ENCODE assay signal across 25 cellular contexts in the genomic region with DNA sequence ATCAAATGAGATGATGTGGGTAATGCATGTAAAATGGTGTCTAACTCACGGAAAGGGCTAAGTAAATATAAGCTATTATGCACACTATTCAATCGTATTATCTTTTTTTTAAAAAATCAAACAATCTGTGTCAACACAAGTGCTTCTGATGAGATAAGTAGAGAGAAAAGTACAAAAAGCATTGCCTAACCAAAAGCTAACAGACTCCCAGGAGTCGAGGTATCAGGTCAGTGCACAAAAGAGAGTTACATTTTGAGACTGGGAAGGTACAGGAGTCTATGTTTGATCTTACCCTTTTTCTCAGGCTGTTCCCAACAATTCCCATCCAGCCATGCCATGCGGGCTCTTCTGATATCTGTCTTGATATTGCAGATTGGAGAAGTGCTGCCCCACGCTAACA.
DNase-seq lines count a peak whose midpoint lies in the region; ATAC-seq, FAIRE-seq and TF ChIP-seq lines count a peak whose summit lies in the region.
"Had no signal": no experiment of that assay in that cellular context is flagged by ENCODE, and none has a peak within 500 bp of the region (broad histone marks: within the 10 kb centered on the region; RNA-seq: fewer than 3 reads in every experiment).

No MANE protein-coding gene starts in this region.

- TF ChIP-seq POLR2A in HepG2 (IDR thresholded peaks at IDR 0.05; ENCODE audit: insufficient read depth in 1 of 2, low read depth in 2 of 2, low read length in 2 of 2) (no peak), suprapubic skin (IDR thresholded peaks at IDR 0.05) (no peak)

- TF ChIP-seq CTCF in HepG2 (CRISPR knock-in tag; IDR thresholded peaks at IDR 0.05) (no peak), suprapubic skin (IDR thresholded peaks at IDR 0.05) (no peak)

- 0 out of 4 replicates have a peak, but pooled peaks of 1 of the 2 experiments have one; percentile 13 for TF ChIP-seq EP300 in HepG2 (IDR thresholded peaks at IDR 0.05; ENCODE audit: low read depth in 2 of 2, low read length in 2 of 2)
- TF ChIP-seq EP300 in HepG2 (CRISPR knock-in tag; IDR thresholded peaks at IDR 0.05; ENCODE audit: borderline replicate concordance), result no peak
- TF ChIP-seq EP300 in suprapubic skin (IDR thresholded peaks at IDR 0.05), result no peak

- H3K79me2 ChIP-seq in HepG2 (ENCODE audit: insufficient read depth, low read length), result no peaks in the 10 kb centered on the region

- in situ Hi-C loops in HepG2 (cut with HindIII; ENCODE audit: extremely low pct_ligation_motif_present, low pct_unique_long_range_greater_than_20kb), result no loop called here

- H3K9ac ChIP-seq in HepG2 (ENCODE audit: insufficient read depth, low read depth, low read length), result no peak overlapping the region
- H3K9ac ChIP-seq: BLaER1 treated with 17β-estradiol and CSF1 and Interleukin-3, amounts not matched to agents 10 nM and 100 nM had no signal

- ATAC-seq in GM18868 (IDR thresholded peaks at IDR 0.05; ENCODE audit: unreplicated experiment) (peak; percentile 11), HepG2 (peak; percentile 71)
- ATAC-seq: A549, GM12878, GM23338, HCT116 had no signal

- peak; percentile 94 for DNase-seq in NCI-H146 treated with DMSO at 0.1 percent for 48 hours (lab: John Stamatoyannopoulos, UW; ENCODE audit: unreplicated experiment)
- peak; percentile 27 for DNase-seq in NCI-H748 treated with DMSO at 0.1 percent for 48 hours (lab: John Stamatoyannopoulos, UW)
- DNase-seq in HepG2 (ENCODE audit: low spot score), result peak; percentile 16
- DNase-seq in HT-29 (ENCODE audit: low spot score), result no peak
- no peak for DNase-seq in suprapubic skin (ENCODE audit: low spot score in 2 of 2)
- DNase-seq in cortex of kidney (lab: John Stamatoyannopoulos, UW), result no peak
- DNase-seq: 8988T; ACHN; AML-193; BE2C; CD4-positive, alpha-beta T cell; CD8-positive, alpha-beta memory T cell; DMS 273 treated with DMSO at 0.1 percent for 48 hours; DMS79; EL; GDM1; H9 had no signal

- no peaks in the 10 kb centered on the region; the same call in 1 of the 2 replicates for H3K4me1 ChIP-seq in HepG2 (ENCODE audit: insufficient read depth, low read length)
- no peaks in the 10 kb centered on the region for H3K4me1 ChIP-seq in suprapubic skin
- H3K4me1 ChIP-seq: A549; BE2C; BLaER1 treated with 17β-estradiol and CSF1 and Interleukin-3, amounts not matched to agents 10 nM and 100 nM had no signal

- no peak overlapping the region for H3K4me2 ChIP-seq in HepG2 (ENCODE audit: low read depth, low read length)
- H3K4me2 ChIP-seq: A549; BLaER1 treated with 17β-estradiol and CSF1 and Interleukin-3, amounts not matched to agents 10 nM and 100 nM; GM23338 had no signal

- no peak overlapping the region for H2AFZ ChIP-seq in HepG2 (ENCODE audit: low read length)
- H2AFZ ChIP-seq: GM23338 had no signal

- POLR2A ChIA-PET in HepG2 (lab: Yijun Ruan, JAX), result no interaction called here

- no peak overlapping the region for H3K4me3 ChIP-seq in HepG2 (replicated peaks in 1 of 3; ENCODE audit: insufficient read depth in 1 of 3, low read depth in 2 of 3, low read length in 3 of 3)
- H3K4me3 ChIP-seq in suprapubic skin, result no peak overlapping the region
- H3K4me3 ChIP-seq: A549; BLaER1 treated with 17β-estradiol and CSF1 and Interleukin-3, amounts not matched to agents 10 nM and 100 nM; GM12878; GM23338 had no signal

- peak; percentile 95 for FAIRE-seq in HepG2 (lab: Jason Lieb, UNC)
- FAIRE-seq: A549, D721Med, GM12878, GM18507 had no signal

- WGBS in HepG2 (ENCODE audit: low lambda C conversion rate), result 3% methylated on average over 5 of the region's 5 CpGs
- 78% methylated on average over 5 of the region's 5 CpGs for WGBS in suprapubic skin

- CTCF ChIA-PET in HepG2 (lab: Yijun Ruan, JAX; ENCODE audit: low intra/inter-chr PET ratio, low total read pairs), result no interaction called here

- H3K27me3 ChIP-seq in HepG2 (ENCODE audit: control insufficient read depth in 1 of 2, insufficient read depth in 2 of 2, low read length in 2 of 2), result no peaks in the 10 kb centered on the region
- H3K27me3 ChIP-seq in suprapubic skin, result no peaks in the 10 kb centered on the region
- H3K27me3 ChIP-seq: BE2C had no signal

- TF ChIP-seq RAD21 in HepG2 (CRISPR knock-in tag; IDR thresholded peaks at IDR 0.05), result no peak

- no peaks in the 10 kb centered on the region for H4K20me1 ChIP-seq in HepG2 (ENCODE audit: insufficient read depth, low read length)

- BruUV-seq in HepG2 (replicated peaks; lab: Mats Ljungman, UMichigan), result no TSS peak

- intact Hi-C loops in HepG2 (cut with micrococcal nuclease; ENCODE audit: unreplicated experiment), result no loop called here

- no peaks in the 10 kb centered on the region for H3K36me3 ChIP-seq in HepG2 (replicated peaks in 1 of 2; ENCODE audit: control insufficient read depth in 1 of 2, insufficient read depth in 2 of 2, low read length in 2 of 2)
- no peaks in the 10 kb centered on the region for H3K36me3 ChIP-seq in suprapubic skin
- H3K36me3 ChIP-seq: BE2C; BLaER1 treated with 17β-estradiol and CSF1 and Interleukin-3, amounts not matched to agents 10 nM and 100 nM had no signal

- no peak overlapping the region for H3K27ac ChIP-seq in HepG2 (ENCODE audit: extremely low read length, insufficient read depth, low read length)
- no peak overlapping the region for H3K27ac ChIP-seq in suprapubic skin
- H3K27ac ChIP-seq: A549; BLaER1 treated with 17β-estradiol and CSF1 and Interleukin-3, amounts not matched to agents 10 nM and 100 nM had no signal

- H3K9me3 ChIP-seq in HepG2 (ENCODE audit: low read length) (no peaks in the 10 kb centered on the region), suprapubic skin (no peaks in the 10 kb centered on the region)
- H3K9me3 ChIP-seq: A549; BE2C; BLaER1 treated with 17β-estradiol and CSF1 and Interleukin-3, amounts not matched to agents 10 nM and 100 nM had no signal

TF ChIP-seq in HepG2, 621 proteins besides CTCF, POLR2A, EP300 and RAD21:
- no peak for TF ChIP-seq SOX6 (IDR thresholded peaks at IDR 0.05)
- peak; percentile 52; the same call in 1 of the 2 replicates for TF ChIP-seq SOX6 (CRISPR knock-in tag; IDR thresholded peaks at IDR 0.05)
- TF ChIP-seq, protein P1, sequence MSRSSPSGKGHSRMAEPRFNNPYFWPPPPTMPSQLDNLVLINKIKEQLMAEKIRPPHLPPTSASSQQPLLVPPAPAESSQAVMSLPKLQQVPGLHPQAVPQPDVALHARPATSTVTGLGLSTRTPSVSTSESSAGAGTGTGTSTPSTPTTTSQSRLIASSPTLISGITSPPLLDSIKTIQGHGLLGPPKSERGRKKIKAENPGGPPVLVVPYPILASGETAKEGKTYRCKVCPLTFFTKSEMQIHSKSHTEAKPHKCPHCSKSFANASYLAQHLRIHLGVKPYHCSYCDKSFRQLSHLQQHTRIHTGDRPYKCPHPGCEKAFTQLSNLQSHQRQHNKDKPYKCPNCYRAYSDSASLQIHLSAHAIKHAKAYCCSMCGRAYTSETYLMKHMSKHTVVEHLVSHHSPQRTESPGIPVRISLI (CRISPR knock-in tag; IDR thresholded peaks at IDR 0.05; ENCODE audit: borderline replicate concordance), result peak; percentile 36; the same call in 1 of the 2 replicates
- TF ChIP-seq TCF7 (IDR thresholded peaks at IDR 0.05; ENCODE audit: low read depth), result peak; percentile 27
- TF ChIP-seq NFYC (CRISPR knock-in tag; IDR thresholded peaks at IDR 0.05), result no peak
- peak; percentile 46 for TF ChIP-seq HNF4A (CRISPR knock-in tag; IDR thresholded peaks at IDR 0.05)
- no peak for TF ChIP-seq SOX13 (IDR thresholded peaks at IDR 0.05)
- TF ChIP-seq SOX13 (CRISPR knock-in tag; conservative IDR thresholded peaks at IDR 0.05 in 1 of 2, IDR thresholded peaks at IDR 0.05 in 1 of 2), result peak in 1 of 2 experiments; percentile 48; a peak in 1 of 4 replicates
- 0 out of 2 replicates have a peak, but pooled peaks have one; percentile 18 for TF ChIP-seq FOXA3 (CRISPR knock-in tag; IDR thresholded peaks at IDR 0.05)
- TF ChIP-seq REST (IDR thresholded peaks at IDR 0.05; ENCODE audit: borderline replicate concordance in 1 of 2, low read depth in 1 of 2, low read length in 2 of 2), result no peak

Comparison
In these comparisons a context has a peak if more than half of its experiments do, and no peak if none do; other contexts are left out.
1. DNase-seq: peak in NCI-H146 treated with DMSO at 0.1 percent for 48 hours (single experiment), NCI-H748 treated with DMSO at 0.1 percent for 48 hours (single experiment) and HepG2 (single experiment); none in HT-29 (single experiment), suprapubic skin (0 of 2) and cortex of kidney (single experiment).